Comparison of ENCODE assay signal across 10 cellular contexts in genomic region chr21:26795866-26796329, GRCh38. TPM values are rescaled to one million over a fixed set of nuclear protein-coding genes. Genes with fewer than 3 reads are reported as not detected.
A peak's percentile ranks its signal among the peaks of the same experiment; 100 is the strongest.
DNase-seq lines count a peak whose midpoint lies in the region; ATAC-seq and TF ChIP-seq lines count a peak whose summit lies in the region.
"Had no signal": no experiment of that assay in that cellular context is flagged by ENCODE, and none has a peak within 500 bp of the region (broad histone marks: within the 10 kb centered on the region; RNA-seq: fewer than 3 reads in every experiment).

No MANE protein-coding gene starts in this region.

- no peak overlapping the region for H3K4me3 Mint-ChIP-seq in activated CD4-positive, alpha-beta memory T cell treated with anti-CD3 and anti-CD28 coated beads, Interleukin-2, amount 10 ng/mL, durations not matched to agents 7 days and 5 days
- H3K4me3 Mint-ChIP-seq: activated CD8-positive, alpha-beta memory T cell treated with anti-CD3 and anti-CD28 coated beads, Interleukin-2, amount 10 ng/mL, durations not matched to agents 7 days and 5 days had no signal

- H3K9me3 ChIP-seq in colonic mucosa = no peaks in the 10 kb centered on the region

- H3K9ac ChIP-seq in colonic mucosa (ENCODE audit: low read depth in 2 of 2, low read length in 2 of 2) = no peak overlapping the region

- H3K4me3 ChIP-seq in colonic mucosa = no peak overlapping the region

- no peaks in the 10 kb centered on the region for H3K4me1 ChIP-seq in colonic mucosa

- TF ChIP-seq CTCF in colonic mucosa (IDR thresholded peaks at IDR 0.05) = no peak

- H3K9me3 Mint-ChIP-seq in activated CD4-positive, alpha-beta memory T cell treated with anti-CD3 and anti-CD28 coated beads, Interleukin-2, amount 10 ng/mL, durations not matched to agents 7 days and 5 days = no peaks in the 10 kb centered on the region

- no peaks in the 10 kb centered on the region for H3K36me3 ChIP-seq in colonic mucosa

- no peaks in the 10 kb centered on the region for H3K36me3 Mint-ChIP-seq in activated CD4-positive, alpha-beta memory T cell treated with anti-CD3 and anti-CD28 coated beads, Interleukin-2, amount 10 ng/mL, durations not matched to agents 7 days and 5 days (ENCODE audit: low read depth)
- H3K36me3 Mint-ChIP-seq: activated CD8-positive, alpha-beta memory T cell treated with anti-CD3 and anti-CD28 coated beads, Interleukin-2, amount 10 ng/mL, durations not matched to agents 7 days and 5 days had no signal

- peak; percentile 91 for ATAC-seq in Right ventricle myocardium inferior
- ATAC-seq: activated CD8-positive, alpha-beta memory T cell treated with anti-CD3 and anti-CD28 coated beads, Interleukin-2, amount 10 ng/mL, durations not matched to agents 7 days and 5 days had no signal

- intact Hi-C loops in Right ventricle myocardium inferior (cut with DNase I) = no loop called here
- intact Hi-C loops in cardiac septum (cut with DNase I) = loop anchor here (2.0 kb wide), 1 partner anchor 47 kb away; no protein-coding TSS in a partner anchor
- intact Hi-C loops in colonic mucosa (cut with DNase I) = no loop called here

- H3K27me3 Mint-ChIP-seq in activated CD4-positive, alpha-beta memory T cell treated with anti-CD3 and anti-CD28 coated beads, Interleukin-2, amount 10 ng/mL, durations not matched to agents 7 days and 5 days = no peaks in the 10 kb centered on the region
- H3K27me3 Mint-ChIP-seq: activated CD8-positive, alpha-beta memory T cell treated with anti-CD3 and anti-CD28 coated beads, Interleukin-2, amount 10 ng/mL, durations not matched to agents 7 days and 5 days had no signal

- H3K27ac ChIP-seq in colonic mucosa = no peak overlapping the region
- H3K27ac ChIP-seq: C4-2B had no signal

- CTCF ChIA-PET in activated CD4-positive, alpha-beta memory T cell treated with anti-CD3 and anti-CD28 coated beads, Interleukin-2, amount 10 ng/mL, durations not matched to agents 7 days and 5 days (lab: Charles Lee) = no interaction called here

- no peak overlapping the region for H3K27ac Mint-ChIP-seq in activated CD4-positive, alpha-beta memory T cell treated with anti-CD3 and anti-CD28 coated beads, Interleukin-2, amount 10 ng/mL, durations not matched to agents 7 days and 5 days
- H3K27ac Mint-ChIP-seq: activated CD8-positive, alpha-beta memory T cell treated with anti-CD3 and anti-CD28 coated beads, Interleukin-2, amount 10 ng/mL, durations not matched to agents 7 days and 5 days had no signal

- no peaks in the 10 kb centered on the region for H3K27me3 ChIP-seq in colonic mucosa

- H3K4me1 Mint-ChIP-seq in activated CD4-positive, alpha-beta memory T cell treated with anti-CD3 and anti-CD28 coated beads, Interleukin-2, amount 10 ng/mL, durations not matched to agents 7 days and 5 days = no peaks in the 10 kb centered on the region
- H3K4me1 Mint-ChIP-seq: activated CD8-positive, alpha-beta memory T cell treated with anti-CD3 and anti-CD28 coated beads, Interleukin-2, amount 10 ng/mL, durations not matched to agents 7 days and 5 days had no signal

- DNase-seq in Right ventricle myocardium inferior (ENCODE audit: missing footprints) = no peak
- no peak for DNase-seq in cardiac septum (ENCODE audit: low spot score)
- peak; percentile 72 for DNase-seq in colonic mucosa
- DNase-seq in midbrain (lab: John Stamatoyannopoulos, UW) = peak; percentile 73
- no peak for DNase-seq in stimulated activated CD4-positive, alpha-beta T cell treated with anti-CD3 and anti-CD28 coated beads, Interleukin-4, amount 100 ng/mL, for 4 hours
- no peak for DNase-seq in activated CD4-positive, alpha-beta memory T cell treated with anti-CD3 and anti-CD28 coated beads, Interleukin-2, amount 10 ng/mL, durations not matched to agents 7 days and 5 days
- DNase-seq in UCSD-AML1 (lab: John Stamatoyannopoulos, UW; ENCODE audit: unreplicated experiment) = no peak
- DNase-seq in SKM-1 (lab: John Stamatoyannopoulos, UW; ENCODE audit: unreplicated experiment) = no peak
- DNase-seq: activated CD8-positive, alpha-beta memory T cell treated with anti-CD3 and anti-CD28 coated beads, Interleukin-2, amount 10 ng/mL, durations not matched to agents 7 days and 5 days had no signal

- POLR2A ChIA-PET in activated CD4-positive, alpha-beta memory T cell treated with anti-CD3 and anti-CD28 coated beads, Interleukin-2, amount 10 ng/mL, durations not matched to agents 7 days and 5 days (lab: Charles Lee) = no interaction called here

RNA-seq across cellular contexts. Expression of gene ADAMTS1, which starts 49.3 kb away (rescaled TPM):
- 59.3 TPM for total RNA-seq in Right ventricle myocardium inferior
- 92.5 TPM for total RNA-seq in cardiac septum
- 10 to 100 TPM; 12.5 to 26.8 TPM for total RNA-seq in colonic mucosa
- total RNA-seq in activated CD4-positive, alpha-beta memory T cell treated with anti-CD3 and anti-CD28 coated beads, Interleukin-2, amount 10 ng/mL, durations not matched to agents 7 days and 5 days = 1 to 10 TPM; 1.2 to 1.4 TPM

Comparison
In these comparisons a context has a peak if more than half of its experiments do, and no peak if none do; other contexts are left out.
1. DNase-seq: peak in colonic mucosa (single experiment) and midbrain (single experiment); none in Right ventricle myocardium inferior (single experiment), cardiac septum (single experiment), stimulated activated CD4-positive, alpha-beta T cell treated with anti-CD3 and anti-CD28 coated beads, Interleukin-4, amount 100 ng/mL, for 4 hours (0 of 2), activated CD4-positive, alpha-beta memory T cell treated with anti-CD3 and anti-CD28 coated beads, Interleukin-2, amount 10 ng/mL, durations not matched to agents 7 days and 5 days (single experiment), UCSD-AML1 (single experiment) and SKM-1 (single experiment).
2. RNA of gene ADAMTS1, which starts 49.3 kb away (total RNA-seq): 92.5 TPM in cardiac septum (single experiment), 59.3 TPM in Right ventricle myocardium inferior (single experiment) and 12.5 to 26.8 TPM in colonic mucosa; 1.2 to 1.4 TPM in activated CD4-positive, alpha-beta memory T cell treated with anti-CD3 and anti-CD28 coated beads, Interleukin-2, amount 10 ng/mL, durations not matched to agents 7 days and 5 days; every median in the first group is over 4 times any median in the second.